ENCODE assay signal across 39 cellular contexts in the genomic region with DNA sequence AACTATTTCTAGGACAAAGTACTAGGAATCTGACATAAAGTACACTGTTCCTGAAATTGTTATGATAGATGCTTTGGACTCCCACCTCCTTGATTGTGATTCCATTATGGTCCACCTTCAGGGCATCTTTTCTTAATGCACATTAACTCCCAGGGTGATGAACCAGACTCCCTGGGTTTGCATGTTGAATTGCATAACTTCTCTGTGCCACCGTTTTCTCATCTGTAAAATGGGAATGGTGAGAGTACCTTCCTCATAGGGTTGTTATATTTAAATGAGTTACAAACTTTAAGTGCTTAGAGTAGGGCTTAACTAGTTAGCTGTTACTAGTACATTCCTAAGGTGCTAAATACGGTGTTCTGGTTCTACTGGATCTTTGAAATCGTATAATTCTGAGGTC.
"Had no signal": no experiment of that assay in that cellular context is flagged by ENCODE, and none has a peak within 500 bp of the region (broad histone marks: within the 10 kb centered on the region; RNA-seq: fewer than 3 reads in every experiment).

No MANE protein-coding gene starts in this region.

- H3K27me3 Mint-ChIP-seq: activated CD4-positive, alpha-beta memory T cell treated with anti-CD3 and anti-CD28 coated beads, Interleukin-2, amount 10 ng/mL, durations not matched to agents 7 days and 5 days; activated CD4-positive, alpha-beta T cell treated with anti-CD3 and anti-CD28 coated beads for 36 hours; activated CD4-positive, alpha-beta T cell treated with anti-CD3 and anti-CD28 coated beads, Interleukin-2, amount 10 ng/mL, durations not matched to agents 7 days and 5 days; activated CD8-positive, alpha-beta memory T cell treated with anti-CD3 and anti-CD28 coated beads, Interleukin-2, amount 10 ng/mL, durations not matched to agents 7 days and 5 days; activated naive CD4-positive, alpha-beta T cell treated with anti-CD3 and anti-CD28 coated beads, Interleukin-2, amount 10 ng/mL, durations not matched to agents 7 days and 5 days; activated naive CD4-positive, alpha-beta T cell treated with anti-CD3 and anti-CD28 coated beads, Interleukin-2, amount 50 U/mL, for 24 hours; activated naive CD8-positive, alpha-beta T cell; activated naive CD8-positive, alpha-beta T cell treated with anti-CD3 and anti-CD28 coated beads, Interleukin-2, amount 10 ng/mL, durations not matched to agents 7 days and 5 days; activated naive CD8-positive, alpha-beta T cell treated with anti-CD3 and anti-CD28 coated beads, Interleukin-2, amount 50 U/mL, for 24 hours; activated T-cell treated with anti-CD3 and anti-CD28 coated beads, Interleukin-2, amount 50 U/mL, for 24 hours; brain; central memory CD8-positive, alpha-beta T cell had no signal

- H3K27ac Mint-ChIP-seq: activated CD4-positive, alpha-beta memory T cell treated with anti-CD3 and anti-CD28 coated beads, Interleukin-2, amount 10 ng/mL, durations not matched to agents 7 days and 5 days; activated CD4-positive, alpha-beta T cell treated with anti-CD3 and anti-CD28 coated beads for 36 hours; activated CD4-positive, alpha-beta T cell treated with anti-CD3 and anti-CD28 coated beads, Interleukin-2, amount 10 ng/mL, durations not matched to agents 7 days and 5 days; activated CD8-positive, alpha-beta memory T cell treated with anti-CD3 and anti-CD28 coated beads, Interleukin-2, amount 10 ng/mL, durations not matched to agents 7 days and 5 days; activated CD8-positive, alpha-beta T cell treated with anti-CD3 and anti-CD28 coated beads, Interleukin-2, amount 10 ng/mL, durations not matched to agents 7 days and 5 days; activated naive CD4-positive, alpha-beta T cell treated with anti-CD3 and anti-CD28 coated beads, Interleukin-2, amount 10 ng/mL, durations not matched to agents 7 days and 5 days; activated naive CD4-positive, alpha-beta T cell treated with anti-CD3 and anti-CD28 coated beads, Interleukin-2, amount 50 U/mL, for 24 hours; activated naive CD8-positive, alpha-beta T cell; activated naive CD8-positive, alpha-beta T cell treated with anti-CD3 and anti-CD28 coated beads, Interleukin-2, amount 10 ng/mL, durations not matched to agents 7 days and 5 days; activated naive CD8-positive, alpha-beta T cell treated with anti-CD3 and anti-CD28 coated beads, Interleukin-2, amount 50 U/mL, for 24 hours; activated T-cell treated with anti-CD3 and anti-CD28 coated beads, Interleukin-2, amount 50 U/mL, for 24 hours; activated T-helper 2 cell treated with anti-CD3 and anti-CD28 coated beads, Interferon-gamma antibody, Interleukin-2, Interleukin-4, amounts not matched to agents 10 μg/mL and 5 μg/mL and 100 μg/mL, durations not matched to agents 14 hours and 24 hours and 36 hours; brain; T-helper 1 cell treated with Interleukin-12 subunit alpha and Interleukin-12 subunit beta and Interleukin-4 antibody, amounts not matched to agents 30 μg/mL and 1 μg/mL, for 36 hours; T-helper 2 cell treated with Interferon-gamma antibody and Interleukin-4, amounts not matched to agents 5 μg/mL and 100 μg/mL, for 36 hours had no signal

- ATAC-seq: activated CD4-positive, alpha-beta T cell treated with anti-CD3 and anti-CD28 coated beads for 36 hours; activated CD4-positive, CD25-positive, alpha-beta regulatory T cell treated with anti-CD3 and anti-CD28 coated beads, Interleukin-2, amount 50 U/mL, for 24 hours; activated CD8-positive, alpha-beta memory T cell treated with anti-CD3 and anti-CD28 coated beads, Interleukin-2, amount 10 ng/mL, durations not matched to agents 7 days and 5 days; activated CD8-positive, alpha-beta T cell treated with anti-CD3 and anti-CD28 coated beads, Interleukin-2, amount 10 ng/mL, durations not matched to agents 7 days and 5 days; activated naive CD8-positive, alpha-beta T cell treated with anti-CD3 and anti-CD28 coated beads, Interleukin-2, amount 50 U/mL, for 24 hours had no signal

- H3K4me1 Mint-ChIP-seq: activated naive CD4-positive, alpha-beta T cell treated with anti-CD3 and anti-CD28 coated beads, Interleukin-2, amount 10 ng/mL, durations not matched to agents 7 days and 5 days; central memory CD8-positive, alpha-beta T cell had no signal

- H3K4me3 Mint-ChIP-seq: activated CD4-positive, alpha-beta memory T cell treated with anti-CD3 and anti-CD28 coated beads, Interleukin-2, amount 10 ng/mL, durations not matched to agents 7 days and 5 days; activated CD4-positive, alpha-beta T cell treated with anti-CD3 and anti-CD28 coated beads for 36 hours; activated CD4-positive, alpha-beta T cell treated with anti-CD3 and anti-CD28 coated beads, Interleukin-2, amount 10 ng/mL, durations not matched to agents 7 days and 5 days; activated CD8-positive, alpha-beta memory T cell treated with anti-CD3 and anti-CD28 coated beads, Interleukin-2, amount 10 ng/mL, durations not matched to agents 7 days and 5 days; activated CD8-positive, alpha-beta T cell treated with anti-CD3 and anti-CD28 coated beads, Interleukin-2, amount 10 ng/mL, durations not matched to agents 7 days and 5 days; activated naive CD4-positive, alpha-beta T cell treated with anti-CD3 and anti-CD28 coated beads, Interleukin-2, amount 10 ng/mL, durations not matched to agents 7 days and 5 days; activated naive CD4-positive, alpha-beta T cell treated with anti-CD3 and anti-CD28 coated beads, Interleukin-2, amount 50 U/mL, for 24 hours; activated naive CD8-positive, alpha-beta T cell; activated naive CD8-positive, alpha-beta T cell treated with anti-CD3 and anti-CD28 coated beads, Interleukin-2, amount 10 ng/mL, durations not matched to agents 7 days and 5 days; activated naive CD8-positive, alpha-beta T cell treated with anti-CD3 and anti-CD28 coated beads, Interleukin-2, amount 50 U/mL, for 24 hours; activated T-cell treated with anti-CD3 and anti-CD28 coated beads, Interleukin-2, amount 50 U/mL, for 24 hours; brain; central memory CD8-positive, alpha-beta T cell; T-helper 1 cell treated with Interleukin-12 subunit alpha and Interleukin-12 subunit beta and Interleukin-4 antibody, amounts not matched to agents 30 μg/mL and 1 μg/mL, for 36 hours; T-helper 2 cell treated with Interferon-gamma antibody and Interleukin-4, amounts not matched to agents 5 μg/mL and 100 μg/mL, for 36 hours had no signal

- FAIRE-seq: bronchial epithelial cell, TTC549 had no signal

- DNase-seq: activated CD4-positive, alpha-beta memory T cell treated with anti-CD3 and anti-CD28 coated beads, Interleukin-2, amount 10 ng/mL, durations not matched to agents 7 days and 5 days; activated CD4-positive, alpha-beta T cell treated with anti-CD3 and anti-CD28 coated beads for 1 hour; activated CD4-positive, alpha-beta T cell treated with anti-CD3 and anti-CD28 coated beads for 36 hours; activated CD4-positive, alpha-beta T cell treated with anti-CD3 and anti-CD28 coated beads for 48 hours; activated CD4-positive, alpha-beta T cell treated with anti-CD3 and anti-CD28 coated beads, Interleukin-2, amount 10 ng/mL, durations not matched to agents 7 days and 5 days; activated CD4-positive, alpha-beta T cell treated with anti-CD3 and anti-CD28 coated beads, Interleukin-2, amount 50 U/mL, for 48 hours; activated CD4-positive, CD25-positive, alpha-beta regulatory T cell; activated CD8-positive, alpha-beta memory T cell treated with anti-CD3 and anti-CD28 coated beads for 24 hours; activated CD8-positive, alpha-beta memory T cell treated with anti-CD3 and anti-CD28 coated beads, Interleukin-2, amount 10 ng/mL, durations not matched to agents 7 days and 5 days; activated CD8-positive, alpha-beta memory T cell treated with anti-CD3 and anti-CD28 coated beads, Interleukin-2, amount 50 U/mL, for 48 hours; activated CD8-positive, alpha-beta T cell treated with anti-CD3 and anti-CD28 coated beads, Interleukin-2, amount 10 ng/mL, durations not matched to agents 7 days and 5 days; activated effector memory CD4-positive, alpha-beta T cell treated with Interleukin-2 at 50 U/mL for 16 hours; activated gamma-delta T cell; activated naive CD4-positive, alpha-beta T cell treated with anti-CD3 and anti-CD28 coated beads, Interleukin-2, amount 10 ng/mL, durations not matched to agents 7 days and 5 days; activated naive CD4-positive, alpha-beta T cell treated with Interleukin-2 at 50 U/mL for 16 hours; activated naive CD8-positive, alpha-beta T cell treated with anti-CD3 and anti-CD28 coated beads, Interleukin-2, amount 10 ng/mL, durations not matched to agents 7 days and 5 days; activated naive CD8-positive, alpha-beta T cell treated with anti-CD3 and anti-CD28 coated beads, Interleukin-2, amount 50 U/mL, for 24 hours; activated T-cell treated with anti-CD3 and anti-CD28 coated beads, Interleukin-2, amount 50 U/mL, for 24 hours; activated T-cell treated with anti-CD3 and anti-CD28 coated beads, Interleukin-2, amount 50 U/mL, for 48 hours; amygdala; anterior cingulate cortex; caudate nucleus; cerebellar nuclear complex; T-helper 1 cell; T-helper 2 cell; T-helper 9 cell had no signal

- H3K36me3 ChIP-seq: ascending aorta, cardiac muscle cell had no signal

- H3K27ac ChIP-seq: ascending aorta, cardiac muscle cell, VCaP had no signal

- H3K9me3 Mint-ChIP-seq: activated CD4-positive, alpha-beta memory T cell treated with anti-CD3 and anti-CD28 coated beads, Interleukin-2, amount 10 ng/mL, durations not matched to agents 7 days and 5 days; activated CD4-positive, alpha-beta T cell treated with anti-CD3 and anti-CD28 coated beads, Interleukin-2, amount 10 ng/mL, durations not matched to agents 7 days and 5 days; activated naive CD4-positive, alpha-beta T cell treated with anti-CD3 and anti-CD28 coated beads, Interleukin-2, amount 10 ng/mL, durations not matched to agents 7 days and 5 days; activated naive CD4-positive, alpha-beta T cell treated with anti-CD3 and anti-CD28 coated beads, Interleukin-2, amount 50 U/mL, for 24 hours; activated naive CD8-positive, alpha-beta T cell treated with anti-CD3 and anti-CD28 coated beads, Interleukin-2, amount 10 ng/mL, durations not matched to agents 7 days and 5 days; activated naive CD8-positive, alpha-beta T cell treated with anti-CD3 and anti-CD28 coated beads, Interleukin-2, amount 50 U/mL, for 24 hours; activated T-cell treated with anti-CD3 and anti-CD28 coated beads, Interleukin-2, amount 50 U/mL, for 24 hours; activated T-helper 2 cell treated with anti-CD3 and anti-CD28 coated beads, Interferon-gamma antibody, Interleukin-2, Interleukin-4, amounts not matched to agents 10 μg/mL and 5 μg/mL and 100 μg/mL, durations not matched to agents 14 hours and 24 hours and 36 hours; brain; central memory CD8-positive, alpha-beta T cell; T-helper 1 cell treated with Interleukin-12 subunit alpha and Interleukin-12 subunit beta and Interleukin-4 antibody, amounts not matched to agents 30 μg/mL and 1 μg/mL, for 36 hours; T-helper 2 cell treated with Interferon-gamma antibody and Interleukin-4, amounts not matched to agents 5 μg/mL and 100 μg/mL, for 36 hours had no signal

- H3K4me3 ChIP-seq: ascending aorta, cardiac muscle cell had no signal

- H3K27me3 ChIP-seq: ascending aorta, cardiac muscle cell had no signal

- H3K9me3 ChIP-seq: ascending aorta had no signal

- H3K36me3 Mint-ChIP-seq: activated naive CD4-positive, alpha-beta T cell treated with anti-CD3 and anti-CD28 coated beads, Interleukin-2, amount 10 ng/mL, durations not matched to agents 7 days and 5 days; brain had no signal
